8 cellular contexts compared by ENCODE assay signal in the genomic region with DNA sequence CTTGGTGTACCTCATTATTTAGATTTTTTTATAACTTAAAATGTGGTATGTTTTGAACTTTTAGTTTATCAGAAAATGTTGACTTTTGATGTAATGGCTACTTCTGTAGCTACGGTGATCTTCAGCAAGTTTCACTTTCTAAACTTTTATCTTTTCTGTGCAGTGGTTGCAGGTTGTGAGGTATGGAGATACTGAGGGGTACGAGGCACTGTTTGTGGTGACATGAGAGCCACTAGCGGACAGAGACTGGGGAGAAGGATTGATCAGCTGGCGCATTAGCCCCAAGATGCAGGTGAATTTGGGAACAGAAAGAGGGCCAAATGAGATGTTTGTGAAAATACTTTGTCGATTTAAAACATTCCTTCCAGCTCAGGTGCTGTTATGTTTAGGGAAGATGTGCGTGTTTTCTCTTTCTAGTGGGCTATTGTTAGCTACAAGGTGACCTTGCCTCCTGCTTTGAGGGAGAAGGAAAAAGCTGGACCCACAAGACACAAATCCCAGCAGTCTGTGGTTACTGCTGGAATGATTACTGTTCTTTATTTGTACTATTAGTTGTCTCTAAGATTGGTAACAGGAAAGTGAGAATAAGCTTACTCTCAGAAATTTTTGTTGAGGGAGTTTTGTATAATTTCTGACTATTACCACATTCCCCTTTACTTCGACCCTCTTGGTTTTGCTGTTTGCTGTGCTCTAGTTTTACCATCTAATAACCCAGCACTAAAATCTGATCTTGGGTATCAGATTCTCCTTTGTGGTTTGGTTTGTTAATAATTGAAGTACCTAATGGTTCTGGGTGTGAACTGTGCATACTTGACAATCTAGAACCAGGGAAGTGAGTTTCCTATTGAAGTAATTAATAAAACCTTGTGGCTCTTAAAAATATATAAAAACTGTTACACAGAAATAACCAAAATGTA.
DNase-seq lines count a peak whose midpoint lies in the region; ATAC-seq and TF ChIP-seq lines count a peak whose summit lies in the region.

No MANE protein-coding gene starts in this region.

- no peak overlapping the region for H2AFZ ChIP-seq in OCI-LY1 (ENCODE audit: low read length)

- H3K4me3 ChIP-seq in OCI-LY1 (ENCODE audit: low read depth, low read length, poor library complexity, severe bottlenecking) (peak overlapping the region; percentile 37), coronary artery (no peak overlapping the region)

- H3K9ac ChIP-seq in OCI-LY1 (ENCODE audit: low read length) = peak overlapping the region; percentile 38; the same call in 1 of the 2 replicates

- peaks cover 54% of the 10 kb centered on the region for H3K4me1 Mint-ChIP-seq in Calu3 (ENCODE audit: low read depth, unreplicated experiment)

- H3K4me3 Mint-ChIP-seq in Calu3 (ENCODE audit: low read depth, unreplicated experiment) = peak overlapping the region; percentile 64

- BruUV-seq in Calu3 (replicated peaks; lab: Mats Ljungman, UMichigan) = no TSS peak

- H3K36me3 ChIP-seq in OCI-LY1 (ENCODE audit: insufficient read depth, low read length) = no peaks in the 10 kb centered on the region

- DNase-seq in Calu3 (no peak), left lobe of liver (ENCODE audit: low spot score) (no peak), NCI-H1105 (lab: John Stamatoyannopoulos, UW) (no peak), coronary artery (ENCODE audit: low spot score) (no peak)
- DNase-seq in stimulated activated CD4-positive, alpha-beta T cell treated with anti-CD3 and anti-CD28 coated beads, Interleukin-12 subunit alpha, Interleukin-12 subunit beta, amount 100 ng/mL, for 4 hours = no peak

- H3K4me1 ChIP-seq in OCI-LY1 (ENCODE audit: insufficient read depth, low read length, severe bottlenecking) = peaks cover 30% of the 10 kb centered on the region

- H4K20me1 ChIP-seq in OCI-LY1 (ENCODE audit: insufficient read depth, low read length) = no peaks in the 10 kb centered on the region

- H3F3A ChIP-seq in OCI-LY1 (ENCODE audit: insufficient read depth, low read length) = no peaks in the 10 kb centered on the region

- peak overlapping the region; percentile 70 for H3K27ac Mint-ChIP-seq in Calu3 (ENCODE audit: unreplicated experiment)

- H3K79me2 ChIP-seq in OCI-LY1 (ENCODE audit: insufficient read depth, low read length) = peaks cover 45% of the 10 kb centered on the region

- H3K4me2 ChIP-seq in OCI-LY1 (ENCODE audit: low read length) = peak overlapping the region; percentile 63

- no peaks in the 10 kb centered on the region for H3K9me3 Mint-ChIP-seq in Calu3 (ENCODE audit: low read depth, unreplicated experiment)

- H3K36me3 Mint-ChIP-seq in Calu3 (ENCODE audit: insufficient read depth, unreplicated experiment) = peaks cover 26% of the 10 kb centered on the region

- H3K27me3 Mint-ChIP-seq in Calu3 (ENCODE audit: unreplicated experiment) = no peaks in the 10 kb centered on the region

- intact Hi-C loops in Calu3 (cut with micrococcal nuclease; ENCODE audit: unreplicated experiment) = no loop called here

- H3K9me2 ChIP-seq in OCI-LY1 (ENCODE audit: low read depth, low read length) = no peaks in the 10 kb centered on the region

- peak; percentile 59 for ATAC-seq in GM21381 (IDR thresholded peaks at IDR 0.05; ENCODE audit: unreplicated experiment)
- ATAC-seq in left lobe of liver = peak; percentile 57
- ATAC-seq in GM19324 (IDR thresholded peaks at IDR 0.05; ENCODE audit: low FRiP score, unreplicated experiment) = no peak

- CTCF ChIA-PET in Calu3 (lab: Charles Lee) = interaction anchor here (0.6 to 2.2 kb wide), 4 partner anchors 22 to 197 kb away, joined by 3 to 7 read pairs (median 4); no protein-coding TSS in a partner anchor

- H3K27ac ChIP-seq in OCI-LY1 (ENCODE audit: low read depth, low read length, poor library complexity, severe bottlenecking) (peak overlapping the region; percentile 31), coronary artery (no peak overlapping the region)

- no peaks in the 10 kb centered on the region for H3K27me3 ChIP-seq in OCI-LY1 (ENCODE audit: insufficient read depth, low read length)

- TF ChIP-seq CTCF in Calu3 (IDR thresholded peaks at IDR 0.05; ENCODE audit: unreplicated experiment) (no peak), OCI-LY1 (IDR thresholded peaks at IDR 0.05; ENCODE audit: low read length) (no peak), coronary artery (IDR thresholded peaks at IDR 0.05) (no peak)

- H3K9me3 ChIP-seq in OCI-LY1 (ENCODE audit: low read length) = no peaks in the 10 kb centered on the region
